In the genomic region with DNA sequence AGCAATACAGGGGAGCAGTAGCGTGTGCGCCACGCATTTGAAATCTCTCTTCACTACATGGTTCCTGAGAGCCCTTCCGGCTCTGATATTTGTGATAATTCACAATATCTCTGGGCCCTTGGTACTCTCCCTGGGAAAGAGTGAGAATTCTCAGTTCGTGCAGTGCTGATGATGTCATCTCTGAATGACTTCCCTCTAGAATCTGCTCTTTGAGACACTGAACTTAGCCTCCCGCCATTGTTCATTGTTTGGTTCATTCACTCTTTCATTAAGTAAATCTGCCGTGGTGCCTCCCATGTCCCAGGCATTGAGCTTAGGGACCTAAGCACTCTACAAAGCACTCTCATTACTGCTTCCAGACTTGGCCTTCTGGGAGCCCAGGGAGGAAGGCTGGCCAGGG, we compare ENCODE assay signal across 14 cellular contexts.
DNase-seq lines count a peak whose midpoint lies in the region; ATAC-seq and TF ChIP-seq lines count a peak whose summit lies in the region.
"Had no signal": no experiment of that assay in that cellular context is flagged by ENCODE, and none has a peak within 500 bp of the region (broad histone marks: within the 10 kb centered on the region; RNA-seq: fewer than 3 reads in every experiment).

No MANE protein-coding gene starts in this region.

- no peak for TF ChIP-seq CTCF in brain (conservative IDR thresholded peaks at IDR 0.05)
- TF ChIP-seq CTCF in nephron (IDR thresholded peaks at IDR 0.05; ENCODE audit: unreplicated experiment in 3 of 3), result no peak
- no peak for TF ChIP-seq CTCF in tibial nerve (IDR thresholded peaks at IDR 0.05)

- no peak for ATAC-seq in GM21576 (IDR thresholded peaks at IDR 0.05; ENCODE audit: unreplicated experiment)
- ATAC-seq: activated naive CD8-positive, alpha-beta T cell treated with anti-CD3 and anti-CD28 coated beads, Interleukin-2, amount 50 U/mL, for 24 hours had no signal

- H3K27ac ChIP-seq in tibial nerve, result peak overlapping the region in 3 of 4 donors; percentile 17 to 63 (median 26)

- H3K4me3 ChIP-seq in tibial nerve, result no peak overlapping the region

- H3K9me3 ChIP-seq in tibial nerve, result no peaks in the 10 kb centered on the region

- H3K4me1 Mint-ChIP-seq in brain (peaks cover 62% of the 10 kb centered on the region), nephron (peaks cover 53% of the 10 kb centered on the region)

- H3K4me3 Mint-ChIP-seq in brain (peak overlapping the region in 3 of 5 experiments; percentile 35 to 49 (median 46)), nephron (no peak overlapping the region)
- H3K4me3 Mint-ChIP-seq: activated B cell treated with CpG ODN at 0.5 μM for 24 hours; activated naive CD8-positive, alpha-beta T cell treated with anti-CD3 and anti-CD28 coated beads, Interleukin-2, amount 50 U/mL, for 24 hours had no signal

- no peaks in the 10 kb centered on the region for H3K27me3 ChIP-seq in tibial nerve

- no peaks in the 10 kb centered on the region for H3K36me3 Mint-ChIP-seq in brain
- H3K36me3 Mint-ChIP-seq in nephron (ENCODE audit: low read depth), result no peaks in the 10 kb centered on the region

- H3K27ac Mint-ChIP-seq in brain, result peak overlapping the region; percentile 43 to 95 (median 91)
- peak overlapping the region in 2 of 3 experiments; percentile 62 to 86 for H3K27ac Mint-ChIP-seq in nephron
- H3K27ac Mint-ChIP-seq: activated B cell treated with CpG ODN at 0.5 μM for 24 hours; activated naive CD8-positive, alpha-beta T cell treated with anti-CD3 and anti-CD28 coated beads, Interleukin-2, amount 50 U/mL, for 24 hours had no signal

- H3K27me3 Mint-ChIP-seq in brain (peaks cover 5% of the 10 kb centered on the region), nephron (ENCODE audit: low read depth) (no peaks in the 10 kb centered on the region)
- H3K27me3 Mint-ChIP-seq: activated B cell treated with CpG ODN at 0.5 μM for 24 hours; activated naive CD8-positive, alpha-beta T cell treated with anti-CD3 and anti-CD28 coated beads, Interleukin-2, amount 50 U/mL, for 24 hours had no signal

- H3K9me3 Mint-ChIP-seq in brain, result no peaks in the 10 kb centered on the region
- no peaks in the 10 kb centered on the region for H3K9me3 Mint-ChIP-seq in nephron
- H3K9me3 Mint-ChIP-seq: activated B cell treated with CpG ODN at 0.5 μM for 24 hours; activated naive CD8-positive, alpha-beta T cell treated with anti-CD3 and anti-CD28 coated beads, Interleukin-2, amount 50 U/mL, for 24 hours had no signal

- H3K36me3 ChIP-seq in tibial nerve, result no peaks in the 10 kb centered on the region

- TF ChIP-seq EP300 in tibial nerve (IDR thresholded peaks at IDR 0.05), result no peak

- DNase-seq in globus pallidus (ENCODE audit: low spot score), result peak; percentile 31
- no peak for DNase-seq in tibial nerve (ENCODE audit: low spot score in 2 of 2)
- no peak for DNase-seq in ecto neural progenitor cell (ENCODE audit: low spot score)
- no peak for DNase-seq in middle frontal gyrus (ENCODE audit: extremely low spot score, low spot score)
- DNase-seq: activated B cell treated with CpG ODN at 0.5 μM for 24 hours; activated naive CD8-positive, alpha-beta T cell treated with anti-CD3 and anti-CD28 coated beads, Interleukin-2, amount 50 U/mL, for 24 hours; H7; NCI-H187 treated with DMSO at 0.1 percent for 48 hours; NCI-H446 treated with DMSO at 0.1 percent for 48 hours; SHP77 treated with DMSO at 0.1 percent for 48 hours; T-helper 2 cell had no signal

- peaks cover 0 to 11% (median 2%) of the 10 kb centered on the region in 4 donors for H3K4me1 ChIP-seq in tibial nerve

- no peak for TF ChIP-seq POLR2A in tibial nerve (IDR thresholded peaks at IDR 0.05)

- 53 to 59% methylated on average over 7 of the region's 7 CpGs for WGBS in tibial nerve, 2 donors

Comparison
In these comparisons a context has a peak if more than half of its experiments do, and no peak if none do; other contexts are left out.
1. H3K4me3 Mint-ChIP-seq: peak in brain (3 of 5); none in nephron (0 of 3).